ENCODE assay signal across 1 cellular context in genomic region chr2:135825131-135825854, GRCh38.
TF ChIP-seq lines count a peak whose summit lies in the region.

No MANE protein-coding gene starts in this region.

TF ChIP-seq in WTC11, 78 proteins besides CTCF, POLR2A, EP300 and RAD21 (continued from another document):
- TF ChIP-seq, protein P1, sequence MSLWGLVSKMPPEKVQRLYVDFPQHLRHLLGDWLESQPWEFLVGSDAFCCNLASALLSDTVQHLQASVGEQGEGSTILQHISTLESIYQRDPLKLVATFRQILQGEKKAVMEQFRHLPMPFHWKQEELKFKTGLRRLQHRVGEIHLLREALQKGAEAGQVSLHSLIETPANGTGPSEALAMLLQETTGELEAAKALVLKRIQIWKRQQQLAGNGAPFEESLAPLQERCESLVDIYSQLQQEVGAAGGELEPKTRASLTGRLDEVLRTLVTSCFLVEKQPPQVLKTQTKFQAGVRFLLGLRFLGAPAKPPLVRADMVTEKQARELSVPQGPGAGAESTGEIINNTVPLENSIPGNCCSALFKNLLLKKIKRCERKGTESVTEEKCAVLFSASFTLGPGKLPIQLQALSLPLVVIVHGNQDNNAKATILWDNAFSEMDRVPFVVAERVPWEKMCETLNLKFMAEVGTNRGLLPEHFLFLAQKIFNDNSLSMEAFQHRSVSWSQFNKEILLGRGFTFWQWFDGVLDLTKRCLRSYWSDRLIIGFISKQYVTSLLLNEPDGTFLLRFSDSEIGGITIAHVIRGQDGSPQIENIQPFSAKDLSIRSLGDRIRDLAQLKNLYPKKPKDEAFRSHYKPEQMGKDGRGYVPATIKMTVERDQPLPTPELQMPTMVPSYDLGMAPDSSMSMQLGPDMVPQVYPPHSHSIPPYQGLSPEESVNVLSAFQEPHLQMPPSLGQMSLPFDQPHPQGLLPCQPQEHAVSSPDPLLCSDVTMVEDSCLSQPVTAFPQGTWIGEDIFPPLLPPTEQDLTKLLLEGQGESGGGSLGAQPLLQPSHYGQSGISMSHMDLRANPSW (CRISPR knock-in tag; conservative IDR thresholded peaks at IDR 0.05; ENCODE audit: low read depth) = no peak
- TF ChIP-seq, protein P2, sequence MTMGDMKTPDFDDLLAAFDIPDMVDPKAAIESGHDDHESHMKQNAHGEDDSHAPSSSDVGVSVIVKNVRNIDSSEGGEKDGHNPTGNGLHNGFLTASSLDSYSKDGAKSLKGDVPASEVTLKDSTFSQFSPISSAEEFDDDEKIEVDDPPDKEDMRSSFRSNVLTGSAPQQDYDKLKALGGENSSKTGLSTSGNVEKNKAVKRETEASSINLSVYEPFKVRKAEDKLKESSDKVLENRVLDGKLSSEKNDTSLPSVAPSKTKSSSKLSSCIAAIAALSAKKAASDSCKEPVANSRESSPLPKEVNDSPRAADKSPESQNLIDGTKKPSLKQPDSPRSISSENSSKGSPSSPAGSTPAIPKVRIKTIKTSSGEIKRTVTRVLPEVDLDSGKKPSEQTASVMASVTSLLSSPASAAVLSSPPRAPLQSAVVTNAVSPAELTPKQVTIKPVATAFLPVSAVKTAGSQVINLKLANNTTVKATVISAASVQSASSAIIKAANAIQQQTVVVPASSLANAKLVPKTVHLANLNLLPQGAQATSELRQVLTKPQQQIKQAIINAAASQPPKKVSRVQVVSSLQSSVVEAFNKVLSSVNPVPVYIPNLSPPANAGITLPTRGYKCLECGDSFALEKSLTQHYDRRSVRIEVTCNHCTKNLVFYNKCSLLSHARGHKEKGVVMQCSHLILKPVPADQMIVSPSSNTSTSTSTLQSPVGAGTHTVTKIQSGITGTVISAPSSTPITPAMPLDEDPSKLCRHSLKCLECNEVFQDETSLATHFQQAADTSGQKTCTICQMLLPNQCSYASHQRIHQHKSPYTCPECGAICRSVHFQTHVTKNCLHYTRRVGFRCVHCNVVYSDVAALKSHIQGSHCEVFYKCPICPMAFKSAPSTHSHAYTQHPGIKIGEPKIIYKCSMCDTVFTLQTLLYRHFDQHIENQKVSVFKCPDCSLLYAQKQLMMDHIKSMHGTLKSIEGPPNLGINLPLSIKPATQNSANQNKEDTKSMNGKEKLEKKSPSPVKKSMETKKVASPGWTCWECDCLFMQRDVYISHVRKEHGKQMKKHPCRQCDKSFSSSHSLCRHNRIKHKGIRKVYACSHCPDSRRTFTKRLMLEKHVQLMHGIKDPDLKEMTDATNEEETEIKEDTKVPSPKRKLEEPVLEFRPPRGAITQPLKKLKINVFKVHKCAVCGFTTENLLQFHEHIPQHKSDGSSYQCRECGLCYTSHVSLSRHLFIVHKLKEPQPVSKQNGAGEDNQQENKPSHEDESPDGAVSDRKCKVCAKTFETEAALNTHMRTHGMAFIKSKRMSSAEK (CRISPR knock-in tag; IDR thresholded peaks at IDR 0.05; ENCODE audit: borderline replicate concordance) = no peak
- TF ChIP-seq ZNF512 (CRISPR knock-in tag; IDR thresholded peaks at IDR 0.05; ENCODE audit: borderline replicate concordance) = no peak
- TF ChIP-seq NR1H2 (CRISPR knock-in tag; IDR thresholded peaks at IDR 0.05) = no peak
